ENCODE assay signal across 21 cellular contexts in the genomic region with DNA sequence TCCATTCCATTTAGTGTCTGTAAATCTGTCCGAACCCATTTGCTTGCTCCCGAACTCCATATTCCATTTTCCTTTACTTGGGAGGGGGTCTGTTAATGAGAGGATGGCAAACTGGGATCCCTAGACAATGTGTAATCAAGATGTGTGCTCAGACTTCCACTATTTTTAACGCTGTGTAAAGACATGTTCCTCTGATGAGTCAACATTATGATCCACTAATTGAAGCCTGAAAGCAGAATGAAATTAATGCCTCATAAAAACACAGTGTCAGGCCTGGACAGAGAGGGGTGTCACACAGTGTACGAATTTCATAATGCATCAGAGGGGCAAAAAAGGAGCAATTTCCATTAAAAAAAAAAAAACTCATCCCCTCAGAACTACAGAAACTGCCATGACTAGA.
DNase-seq lines count a peak whose midpoint lies in the region; FAIRE-seq and TF ChIP-seq lines count a peak whose summit lies in the region.
"Had no signal": no experiment of that assay in that cellular context is flagged by ENCODE, and none has a peak within 500 bp of the region (broad histone marks: within the 10 kb centered on the region; RNA-seq: fewer than 3 reads in every experiment).

No MANE protein-coding gene starts in this region.

- H3K27me3 Mint-ChIP-seq in astrocyte (ENCODE audit: low read depth, unreplicated experiment), result no peaks in the 10 kb centered on the region
- H3K27me3 Mint-ChIP-seq: B cell, T-cell had no signal

- no peaks in the 10 kb centered on the region for H3K9me1 ChIP-seq in keratinocyte (ENCODE audit: control insufficient read depth, extremely low read depth, insufficient read depth, low read length)

- H3K4me3 Mint-ChIP-seq in astrocyte (ENCODE audit: unreplicated experiment), result no peak overlapping the region
- H3K4me3 Mint-ChIP-seq: B cell, T-cell had no signal

- H3K36me3 Mint-ChIP-seq in astrocyte (ENCODE audit: low read depth, unreplicated experiment), result no peaks in the 10 kb centered on the region
- H3K36me3 Mint-ChIP-seq: T-cell had no signal

- H3K27ac ChIP-seq in astrocyte (ENCODE audit: low read depth, low read length), result no peak overlapping the region
- no peak overlapping the region for H3K27ac ChIP-seq in keratinocyte (ENCODE audit: control insufficient read depth, insufficient read depth, low read length)
- H3K27ac ChIP-seq: GM23248 had no signal

- no peaks in the 10 kb centered on the region for H3K9me3 Mint-ChIP-seq in astrocyte (ENCODE audit: unreplicated experiment)

- H3K4me1 Mint-ChIP-seq in astrocyte (ENCODE audit: low read depth, unreplicated experiment), result peaks cover 15% of the 10 kb centered on the region
- H3K4me1 Mint-ChIP-seq: B cell, T-cell had no signal

- peak overlapping the region; percentile 67 for H3K27ac Mint-ChIP-seq in astrocyte (ENCODE audit: unreplicated experiment)
- H3K27ac Mint-ChIP-seq: B cell, T-cell had no signal

- H4K20me1 ChIP-seq in astrocyte (ENCODE audit: insufficient read depth, low read length) (no peaks in the 10 kb centered on the region), keratinocyte (ENCODE audit: control insufficient read depth, extremely low read depth, insufficient read depth, low read length) (no peaks in the 10 kb centered on the region)

- dilution Hi-C loops in keratinocyte (cut with MboI; ENCODE audit: extremely low pct_ligation_motif_present, low sequenced_read_pairs), result no loop called here

- peak; percentile 8 for DNase-seq in AG10803 (ENCODE audit: low read depth)
- peak; percentile 37 for DNase-seq in HT1080 (ENCODE audit: low read depth)
- DNase-seq in astrocyte (ENCODE audit: low read depth), result no peak
- DNase-seq in keratinocyte (ENCODE audit: low read depth, low spot score), result no peak
- DNase-seq in D721Med (ENCODE audit: insufficient read length, low spot score), result no peak
- no peak for DNase-seq in NCI-H82 treated with DMSO at 0.1 percent for 48 hours (lab: John Stamatoyannopoulos, UW; ENCODE audit: unreplicated experiment)
- DNase-seq in hippocampal formation (lab: John Stamatoyannopoulos, UW), result no peak
- DNase-seq: Caco-2; DMS153; GF-D8; GM23248; HCEC 1CT; NCI-H1092 treated with DMSO at 0.1 percent for 48 hours; NCI-H187; NCI-H2107; NCI-H226; NCI-H524; NK-92 treated with Interleukin-12 subunit alpha and Interleukin-12 subunit beta, amount 100 ng/mL, for 24 hours; SIG-M5; T-cell had no signal

- no peaks in the 10 kb centered on the region for H3K4me1 ChIP-seq in astrocyte (ENCODE audit: insufficient read depth, low read length)
- peaks cover 15% of the 10 kb centered on the region for H3K4me1 ChIP-seq in keratinocyte (ENCODE audit: control insufficient read depth, extremely low read depth, insufficient read depth, low read length)
- H3K4me1 ChIP-seq: Caco-2 had no signal

- H3K9me3 ChIP-seq in astrocyte (ENCODE audit: insufficient read depth, low read depth, low read length) (no peaks in the 10 kb centered on the region), keratinocyte (ENCODE audit: control insufficient read depth, low read depth, low read length) (peaks cover 3% of the 10 kb centered on the region)
- H3K9me3 ChIP-seq: Caco-2 had no signal

- H3K4me3 ChIP-seq in AG10803 (ENCODE audit: low read length), result no peak overlapping the region
- no peak overlapping the region for H3K4me3 ChIP-seq in astrocyte (ENCODE audit: insufficient read depth, low read depth, low read length)
- H3K4me3 ChIP-seq in keratinocyte (ENCODE audit: control insufficient read depth in 2 of 3, extremely low read depth in 1 of 3, insufficient read depth in 2 of 3, low read depth in 1 of 3, low read length in 3 of 3), result no peak overlapping the region
- H3K4me3 ChIP-seq: GM23248 had no signal

- H3K36me3 ChIP-seq in astrocyte (ENCODE audit: insufficient read depth, low read length) (no peaks in the 10 kb centered on the region), keratinocyte (ENCODE audit: control insufficient read depth in 2 of 2, extremely low read depth in 1 of 2, insufficient read depth in 2 of 2, low read length in 2 of 2) (no peaks in the 10 kb centered on the region)

- TF ChIP-seq CTCF in AG10803 (conservative IDR thresholded peaks at IDR 0.05; ENCODE audit: low read length) (no peak), astrocyte (IDR thresholded peaks at IDR 0.05; ENCODE audit: insufficient read depth, low read depth, low read length) (no peak), keratinocyte (optimal IDR thresholded peaks at IDR 0.05 in 1 of 3, IDR thresholded peaks at IDR 0.05 in 1 of 3, conservative IDR thresholded peaks at IDR 0.05 in 1 of 3; ENCODE audit: extremely low read depth in 1 of 3, insufficient read depth in 2 of 3, low read length in 3 of 3) (no peak), D721Med (IDR thresholded peaks at IDR 0.05; ENCODE audit: insufficient read depth, missing control alignments) (no peak)

- FAIRE-seq in astrocyte (lab: Jason Lieb, UNC), result no peak
- FAIRE-seq in keratinocyte (lab: Jason Lieb, UNC), result peak; percentile 63
- no peak for FAIRE-seq in D721Med (lab: Jason Lieb, UNC)

- H3K4me2 ChIP-seq in astrocyte (ENCODE audit: low read length) (no peak overlapping the region), keratinocyte (ENCODE audit: control insufficient read depth, extremely low read depth, insufficient read depth, low read depth, low read length) (peak overlapping the region; percentile 20)

- H2AFZ ChIP-seq in astrocyte (ENCODE audit: low read depth, low read length) (no peak overlapping the region), keratinocyte (ENCODE audit: control insufficient read depth, low read length) (no peak overlapping the region)
- H2AFZ ChIP-seq: GM23248 had no signal

- no peaks in the 10 kb centered on the region for H3K27me3 ChIP-seq in astrocyte (ENCODE audit: insufficient read depth, low read length)
- H3K27me3 ChIP-seq in keratinocyte (ENCODE audit: control insufficient read depth, extremely low read depth, insufficient read depth, low read length), result no peaks in the 10 kb centered on the region

- H3K79me2 ChIP-seq in astrocyte (ENCODE audit: insufficient read depth, low read length) (no peaks in the 10 kb centered on the region), keratinocyte (ENCODE audit: control insufficient read depth, insufficient read depth, low read length) (no peaks in the 10 kb centered on the region)

- H3K9ac ChIP-seq in astrocyte (ENCODE audit: low read length), result no peak overlapping the region
- H3K9ac ChIP-seq in keratinocyte (ENCODE audit: control insufficient read depth, extremely low read depth, insufficient read depth, low read length), result no peak overlapping the region
- H3K9ac ChIP-seq: GM23248 had no signal

Comparison
In these comparisons a context has a peak if more than half of its experiments do, and no peak if none do; other contexts are left out.
1. DNase-seq: peak in AG10803 (single experiment) and HT1080 (single experiment); none in astrocyte (single experiment), keratinocyte (single experiment), D721Med (single experiment), NCI-H82 treated with DMSO at 0.1 percent for 48 hours (single experiment) and hippocampal formation (0 of 2).